In genomic region chr2:236580746-236581355, GRCh38 we compare ENCODE assay signal across 12 cellular contexts. TPM values are rescaled to one million over a fixed set of nuclear protein-coding genes. Genes with fewer than 3 reads are reported as not detected.
"Had no signal": no experiment of that assay in that cellular context is flagged by ENCODE, and none has a peak within 500 bp of the region (broad histone marks: within the 10 kb centered on the region; RNA-seq: fewer than 3 reads in every experiment).

No MANE protein-coding gene starts in this region.

- H3K4me3 ChIP-seq: heart left ventricle, transverse colon had no signal

- H3K36me3 ChIP-seq: transverse colon had no signal

- ATAC-seq: natural killer cell, WTC11 had no signal

- H3K27ac Mint-ChIP-seq: activated naive CD4-positive, alpha-beta T cell treated with anti-CD3 and anti-CD28 coated beads, Interleukin-2, amount 10 ng/mL, durations not matched to agents 7 days and 5 days; activated T-helper 2 cell treated with anti-CD3 and anti-CD28 coated beads, Interferon-gamma antibody, Interleukin-2, Interleukin-4, amounts not matched to agents 10 μg/mL and 5 μg/mL and 100 μg/mL, durations not matched to agents 14 hours and 24 hours and 36 hours; natural killer cell had no signal

- H3K9ac ChIP-seq: SK-N-SH had no signal

- H3K4me1 Mint-ChIP-seq: activated naive CD4-positive, alpha-beta T cell treated with anti-CD3 and anti-CD28 coated beads, Interleukin-2, amount 10 ng/mL, durations not matched to agents 7 days and 5 days had no signal

- H3K9me3 ChIP-seq: heart left ventricle, SK-N-SH, transverse colon had no signal

- H3K9me3 Mint-ChIP-seq: activated naive CD4-positive, alpha-beta T cell treated with anti-CD3 and anti-CD28 coated beads, Interleukin-2, amount 10 ng/mL, durations not matched to agents 7 days and 5 days; activated T-helper 2 cell treated with anti-CD3 and anti-CD28 coated beads, Interferon-gamma antibody, Interleukin-2, Interleukin-4, amounts not matched to agents 10 μg/mL and 5 μg/mL and 100 μg/mL, durations not matched to agents 14 hours and 24 hours and 36 hours; natural killer cell had no signal

- DNase-seq: activated CD4-positive, alpha-beta T cell treated with anti-CD3 and anti-CD28 coated beads for 48 hours; activated naive CD4-positive, alpha-beta T cell treated with anti-CD3 and anti-CD28 coated beads, Interleukin-2, amount 10 ng/mL, durations not matched to agents 7 days and 5 days; activated T-cell treated with anti-CD3 and anti-CD28 coated beads for 4 hours; amniotic stem cell; foreskin melanocyte; natural killer cell; SK-N-SH; T-helper 1 cell; transverse colon had no signal

- H3K4me2 ChIP-seq: SK-N-SH had no signal

- H3K27me3 ChIP-seq: heart left ventricle, transverse colon had no signal

- H3K4me3 Mint-ChIP-seq: activated naive CD4-positive, alpha-beta T cell treated with anti-CD3 and anti-CD28 coated beads, Interleukin-2, amount 10 ng/mL, durations not matched to agents 7 days and 5 days; natural killer cell; WTC11 had no signal

- H3K27me3 Mint-ChIP-seq: activated naive CD4-positive, alpha-beta T cell treated with anti-CD3 and anti-CD28 coated beads, Interleukin-2, amount 10 ng/mL, durations not matched to agents 7 days and 5 days had no signal

RNA-seq across cellular contexts. Expression of gene ACKR3, which starts 11.2 kb away (rescaled TPM):
- polyA plus RNA-seq: SK-N-SH had no signal
